Comparison of ENCODE assay signal across 16 cellular contexts in genomic region chr12:75853621-75854020, GRCh38.
DNase-seq lines count a peak whose midpoint lies in the region; ATAC-seq and TF ChIP-seq lines count a peak whose summit lies in the region.
"Had no signal": no experiment of that assay in that cellular context is flagged by ENCODE, and none has a peak within 500 bp of the region (broad histone marks: within the 10 kb centered on the region; RNA-seq: fewer than 3 reads in every experiment).

No MANE protein-coding gene starts in this region.

- H2AFZ ChIP-seq in PC-9 = 0 out of 2 replicates have a peak overlapping the region, but pooled peaks have one; percentile 17
- H2AFZ ChIP-seq: GM23248 had no signal

- CTCF ChIA-PET in PC-9 (lab: Charles Lee) = no interaction called here

- H3F3A ChIP-seq in PC-9 (ENCODE audit: insufficient read depth, low read depth) = peaks cover 21% of the 10 kb centered on the region

- no peak overlapping the region for H3K27ac ChIP-seq in PC-9
- H3K27ac ChIP-seq: ascending aorta, gastrocnemius medialis, GM23248, sigmoid colon, suprapubic skin had no signal

- DNase-seq in COLO668 (lab: John Stamatoyannopoulos, UW; ENCODE audit: unreplicated experiment) (peak; percentile 42), LHCN-M2 (ENCODE audit: low read depth) (peak; percentile 20), PC-9 (no peak), fibroblast of villous mesenchyme (ENCODE audit: low read depth) (peak; percentile 42), NCI-H2196 (lab: John Stamatoyannopoulos, UW; ENCODE audit: unreplicated experiment) (no peak)
- DNase-seq: DMS 273 treated with DMSO at 0.1 percent for 48 hours, gastrocnemius medialis, GM23248, PC-3, sigmoid colon had no signal

- H4K20me1 ChIP-seq in PC-9 (ENCODE audit: insufficient read depth) = no peaks in the 10 kb centered on the region

- ATAC-seq in GM18873 (IDR thresholded peaks at IDR 0.05; ENCODE audit: low FRiP score, unreplicated experiment) (no peak), HG03565 (IDR thresholded peaks at IDR 0.05; ENCODE audit: unreplicated experiment) (no peak), HG03095 (IDR thresholded peaks at IDR 0.05; ENCODE audit: unreplicated experiment) (no peak)
- ATAC-seq: activated CD4-positive, CD25-positive, alpha-beta regulatory T cell treated with anti-CD3 and anti-CD28 coated beads, Interleukin-2, amount 50 U/mL, for 24 hours; gastrocnemius medialis; PC-3 had no signal

- peaks cover 18% of the 10 kb centered on the region for H3K4me1 ChIP-seq in PC-9 (replicated peaks; ENCODE audit: insufficient read depth)

- H3K4me3 ChIP-seq in PC-9 (no peak overlapping the region), fibroblast of villous mesenchyme (ENCODE audit: low read depth, low read length) (no peak overlapping the region)
- H3K4me3 ChIP-seq: ascending aorta, gastrocnemius medialis, GM23248, sigmoid colon, suprapubic skin had no signal

- no peak overlapping the region for H3K4me2 ChIP-seq in PC-9

- intact Hi-C loops in PC-9 (cut with micrococcal nuclease; ENCODE audit: unreplicated experiment) = no loop called here

- POLR2A ChIA-PET in PC-9 (lab: Charles Lee; ENCODE audit: unreplicated experiment) = no interaction called here

- H3K9me3 ChIP-seq in PC-9 (ENCODE audit: insufficient read depth, low read depth) = peaks cover 9% of the 10 kb centered on the region
- H3K9me3 ChIP-seq: ascending aorta, gastrocnemius medialis, sigmoid colon, suprapubic skin had no signal

- BruUV-seq in PC-9 (replicated peaks; lab: Mats Ljungman, UMichigan) = no TSS peak

- H3K9me2 ChIP-seq in PC-9 (ENCODE audit: insufficient read depth) = no peaks in the 10 kb centered on the region

- no peaks in the 10 kb centered on the region for H3K27me3 ChIP-seq in PC-9 (ENCODE audit: insufficient read depth, low read depth)
- H3K27me3 ChIP-seq: ascending aorta, gastrocnemius medialis, sigmoid colon, suprapubic skin had no signal

- H3K36me3 ChIP-seq in PC-9 (ENCODE audit: low read depth) = no peaks in the 10 kb centered on the region
- H3K36me3 ChIP-seq: ascending aorta, gastrocnemius medialis, sigmoid colon, suprapubic skin had no signal

- no peaks in the 10 kb centered on the region for H3K79me2 ChIP-seq in PC-9 (ENCODE audit: low read depth)

- no peak for TF ChIP-seq CTCF in PC-9 (conservative IDR thresholded peaks at IDR 0.05)
- TF ChIP-seq CTCF in fibroblast of villous mesenchyme (IDR thresholded peaks at IDR 0.05; ENCODE audit: insufficient read depth, low read depth, low read length) = no peak

Comparison
In these comparisons a context has a peak if more than half of its experiments do, and no peak if none do; other contexts are left out.
1. DNase-seq: peak in COLO668 (single experiment), LHCN-M2 (single experiment) and fibroblast of villous mesenchyme (single experiment); none in PC-9 (0 of 2) and NCI-H2196 (single experiment).